12 cellular contexts compared by ENCODE assay signal in genomic region chr21:33203371-33203724, GRCh38. TPM values are rescaled to one million over a fixed set of nuclear protein-coding genes. Genes with fewer than 3 reads are reported as not detected.
DNase-seq lines count a peak whose midpoint lies in the region; ATAC-seq, FAIRE-seq and TF ChIP-seq lines count a peak whose summit lies in the region.
"Had no signal": no experiment of that assay in that cellular context is flagged by ENCODE, and none has a peak within 500 bp of the region (broad histone marks: within the 10 kb centered on the region; RNA-seq: fewer than 3 reads in every experiment).

No MANE protein-coding gene starts in this region.

- POLR2A ChIA-PET in GM12878 (lab: Charles Lee), result interaction anchor here (0.5 to 3.2 kb wide), 10 partner anchors 35 to 241 kb away, joined by 3 to 40 read pairs (median 4); partner anchors contain the start of genes IFNAR1 and IL10RB

- peaks cover 3% of the 10 kb centered on the region for H3K9me3 ChIP-seq in OCI-LY1 (ENCODE audit: low read length)
- peaks cover 12% of the 10 kb centered on the region; the same call in 2 of the 3 replicates for H3K9me3 ChIP-seq in GM12878 (replicated peaks; ENCODE audit: control insufficient read depth, insufficient read depth, low read length)
- H3K9me3 ChIP-seq in tibial artery, result no peaks in the 10 kb centered on the region

- no TSS peak for BruUV-seq in GM12878 (replicated peaks; lab: Mats Ljungman, UMichigan)

- H3K9ac ChIP-seq in OCI-LY1 (ENCODE audit: low read length) (peak overlapping the region; percentile 21; the same call in 1 of the 2 replicates), GM12878 (ENCODE audit: control insufficient read depth, insufficient read depth, low read length) (no peak overlapping the region)

- RAD21 ChIA-PET in GM12878 (lab: Charles Lee; ENCODE audit: unreplicated experiment), result interaction anchor here (0.7 to 4.2 kb wide), 23 partner anchors 9 to 404 kb away, joined by 3 to 50 read pairs (median 6); partner anchors contain the start of genes IFNAR1, IFNAR2 and IL10RB

- no peaks in the 10 kb centered on the region for H3K9me2 ChIP-seq in OCI-LY1 (ENCODE audit: low read depth, low read length)

- no peak for ATAC-seq in GM12878
- no peak for ATAC-seq in left cardiac atrium
- ATAC-seq: activated T-cell treated with anti-CD3 and anti-CD28 coated beads, Interleukin-2, amount 50 U/mL, for 4 hours had no signal

- peaks cover 11% of the 10 kb centered on the region for H3K9me3 Mint-ChIP-seq in mesothelial cell of epicardium

- 95% methylated on average over 5 of the region's 5 CpGs for WGBS in GM12878 (ENCODE audit: insufficient coverage, insufficient replicate concordance, low lambda C conversion rate, missing lambda C conversion rate)

- H2AFZ ChIP-seq in OCI-LY1 (ENCODE audit: low read length) (no peak overlapping the region), GM12878 (ENCODE audit: control insufficient read depth, low read depth, low read length) (no peak overlapping the region)

- peaks cover under 1% of the 10 kb centered on the region for H3K27me3 Mint-ChIP-seq in mesothelial cell of epicardium (ENCODE audit: low read depth)
- H3K27me3 Mint-ChIP-seq: memory B cell had no signal

- TF ChIP-seq CTCF in OCI-LY1 (IDR thresholded peaks at IDR 0.05; ENCODE audit: low read length) (no peak), GM12878 (IDR thresholded peaks at IDR 0.05 in 2 of 3, conservative IDR thresholded peaks at IDR 0.05 in 1 of 3; ENCODE audit: control insufficient read depth in 2 of 3, extremely low read depth in 1 of 3, insufficient read depth in 1 of 3, low read depth in 3 of 3, low read length in 3 of 3) (no peak), mesothelial cell of epicardium (IDR thresholded peaks at IDR 0.05; ENCODE audit: unreplicated experiment) (no peak), tibial artery (IDR thresholded peaks at IDR 0.05) (no peak)

- H3K27me3 ChIP-seq in OCI-LY1 (ENCODE audit: insufficient read depth, low read length) (no peaks in the 10 kb centered on the region), GM12878 (replicated peaks in 1 of 2; ENCODE audit: control insufficient read depth in 2 of 2, insufficient read depth in 2 of 2, low read length in 1 of 2) (no peaks in the 10 kb centered on the region), tibial artery (no peaks in the 10 kb centered on the region)
- H3K27me3 ChIP-seq: heart right ventricle had no signal

- no peak for TF ChIP-seq EP300 in GM12878 (IDR thresholded peaks at IDR 0.05; ENCODE audit: borderline replicate concordance in 1 of 2, control insufficient read depth in 1 of 2, low read depth in 2 of 2, low read length in 2 of 2)

- H3K4me3 ChIP-seq in OCI-LY1 (ENCODE audit: low read depth, low read length, poor library complexity, severe bottlenecking) (no peak overlapping the region), GM12878 (no peak overlapping the region), tibial artery (no peak overlapping the region)
- H3K4me3 ChIP-seq: heart right ventricle had no signal

- peak overlapping the region; percentile 93 for H3K27ac ChIP-seq in OCI-LY1 (ENCODE audit: low read depth, low read length, poor library complexity, severe bottlenecking)
- H3K27ac ChIP-seq in GM12878 (ENCODE audit: control insufficient read depth, insufficient read depth), result no peak overlapping the region
- peak overlapping the region; percentile 8 to 13 for H3K27ac ChIP-seq in tibial artery

- no peaks in the 10 kb centered on the region for H3K79me2 ChIP-seq in OCI-LY1 (ENCODE audit: insufficient read depth, low read length)
- no peaks in the 10 kb centered on the region for H3K79me2 ChIP-seq in GM12878 (ENCODE audit: control insufficient read depth, insufficient read depth, low read length)

- TF ChIP-seq RAD21 in GM12878 (IDR thresholded peaks at IDR 0.05; ENCODE audit: insufficient read depth, low read depth, low read length), result no peak

- in situ Hi-C loops in GM12878 (cut with MboI), result loop anchor here (5.0 kb wide), 2 partner anchors 179 to 239 kb away; no protein-coding TSS in a partner anchor

- no peaks in the 10 kb centered on the region for H3F3A ChIP-seq in OCI-LY1 (ENCODE audit: insufficient read depth, low read length)

- DNase-seq in GM12878 (ENCODE audit: low read depth, low spot score) (no peak), mesothelial cell of epicardium (ENCODE audit: low spot score in 2 of 2, unreplicated experiment in 2 of 2) (no peak), tibial artery (no peak), RCC 7860 (ENCODE audit: low spot score) (no peak), left cardiac atrium (no peak), mucosa of gallbladder (ENCODE audit: low spot score) (no peak)
- DNase-seq: activated CD4-positive, CD25-positive, alpha-beta regulatory T cell treated with anti-CD3 and anti-CD28 coated beads, Interleukin-2, amount 50 U/mL, for 72 hours; activated T-cell treated with anti-CD3 and anti-CD28 coated beads, Interleukin-2, amount 50 U/mL, for 4 hours; COR-L47; heart right ventricle had no signal

- H3K36me3 Mint-ChIP-seq in mesothelial cell of epicardium, result peaks cover 6% of the 10 kb centered on the region
- H3K36me3 Mint-ChIP-seq: memory B cell had no signal

- H3K4me1 ChIP-seq in OCI-LY1 (ENCODE audit: insufficient read depth, low read length, severe bottlenecking), result peaks cover 58% of the 10 kb centered on the region
- peaks cover 27% of the 10 kb centered on the region for H3K4me1 ChIP-seq in GM12878 (ENCODE audit: control insufficient read depth, insufficient read depth, low read length)
- peaks cover 0 to 9% (median 2%) of the 10 kb centered on the region in 4 donors for H3K4me1 ChIP-seq in tibial artery

- peaks cover 12% of the 10 kb centered on the region for H3K4me1 Mint-ChIP-seq in mesothelial cell of epicardium

- CTCF ChIA-PET in GM12878 (lab: Yijun Ruan, JAX), result interaction anchor here (0.6 to 10.7 kb wide), 13 partner anchors 11 to 402 kb away, joined by 3 to 319 read pairs (median 5); partner anchors contain the start of gene IL10RB

- SMC1A ChIA-PET in GM12878 (lab: Charles Lee; ENCODE audit: uncharacterized antibody, unreplicated experiment), result interaction anchor here (0.8 to 3.8 kb wide), 20 partner anchors 24 to 402 kb away, joined by 3 to 43 read pairs (median 7); partner anchors contain the start of genes IFNAR1, IFNAR2 and IL10RB

- no peak for FAIRE-seq in GM12878 (lab: Jason Lieb, UNC)
- FAIRE-seq in RCC 7860 (lab: Jason Lieb, UNC), result no peak

- no peaks in the 10 kb centered on the region for H4K20me1 ChIP-seq in OCI-LY1 (ENCODE audit: insufficient read depth, low read length)
- no peaks in the 10 kb centered on the region for H4K20me1 ChIP-seq in GM12878 (ENCODE audit: control insufficient read depth, insufficient read depth)

- intact Hi-C loops in GM12878 (cut with micrococcal nuclease; ENCODE audit: unreplicated experiment) (no loop called here), tibial artery (cut with DNase I; ENCODE audit: low total_unique reads) (loop anchor here (5.0 kb wide), 1 partner anchor 244 kb away; no protein-coding TSS in a partner anchor), left cardiac atrium (cut with DNase I) (loop anchor here in 1 of 2 donors (5.0 to 10.0 kb wide), 2 partner anchors 169 to 241 kb away; no protein-coding TSS in a partner anchor)

- H3K4me3 Mint-ChIP-seq in mesothelial cell of epicardium, result no peak overlapping the region
- H3K4me3 Mint-ChIP-seq: activated T-cell treated with anti-CD3 and anti-CD28 coated beads, Interleukin-2, amount 50 U/mL, for 4 hours; memory B cell had no signal

- no peaks in the 10 kb centered on the region for H3K36me3 ChIP-seq in OCI-LY1 (ENCODE audit: insufficient read depth, low read length)
- no peaks in the 10 kb centered on the region for H3K36me3 ChIP-seq in GM12878 (ENCODE audit: control insufficient read depth in 2 of 2, insufficient read depth in 2 of 2, low read length in 1 of 2)
- no peaks in the 10 kb centered on the region for H3K36me3 ChIP-seq in tibial artery
- H3K36me3 ChIP-seq: heart right ventricle had no signal

- H3K27ac Mint-ChIP-seq in mesothelial cell of epicardium, result peak overlapping the region; percentile 85
- H3K27ac Mint-ChIP-seq: memory B cell had no signal

- peak overlapping the region; percentile 4; the same call in 1 of the 2 replicates for H3K4me2 ChIP-seq in OCI-LY1 (ENCODE audit: low read length)
- H3K4me2 ChIP-seq in GM12878 (ENCODE audit: control insufficient read depth, insufficient read depth), result no peak overlapping the region

- TF ChIP-seq POLR2A in GM12878 (IDR thresholded peaks at IDR 0.05; ENCODE audit: low read depth, low read length), result no peak

TF ChIP-seq in GM12878, 131 proteins besides CTCF, POLR2A, EP300 and RAD21:
- peak; percentile 64; the same call in 1 of the 2 replicates for TF ChIP-seq NR2F1 (conservative IDR thresholded peaks at IDR 0.05)
- TF ChIP-seq STAT3 (IDR thresholded peaks at IDR 0.05; ENCODE audit: low read depth, low read length), result no peak

RNA-seq across cellular contexts. Expression of gene IFNAR2, which starts 26.4 kb away (rescaled TPM):
- total RNA-seq in GM12878 (2013; cell fraction: nucleolus; rRNA removed), result 126 and 141 TPM in 2 replicates
- total RNA-seq in GM12878 (2014; rRNA removed), result 13.6 and 15.9 TPM in 2 replicates
- 17.8 and 20.4 TPM in 2 replicates for total RNA-seq in GM12878 (2014; rRNA removed; fragmentation: Illumina TruSeq; extraction: Trizol)
- 57.7 and 64.7 TPM in 2 replicates for total RNA-seq in GM12878 (2021)
- polyA plus RNA-seq in GM12878 (2011; ENCODE audit: low read depth), result 70.8 TPM
- 99.7 and 143 TPM in 2 replicates for polyA plus RNA-seq in GM12878 (2011; rRNA removed)
- 30.3 and 40.8 TPM in 2 replicates for polyA plus RNA-seq in GM12878 (2011; cell fraction: cytosol; rRNA removed)
- 41.7 and 46.0 TPM in 2 replicates for polyA plus RNA-seq in GM12878 (2011; cell fraction: nucleus; rRNA removed)
- 47.7 and 70.7 TPM in 2 replicates for polyA plus RNA-seq in GM12878 (2012)
- 76.6 and 99.0 TPM in 2 replicates for polyA plus RNA-seq in GM12878 (2014; fragmentation: Illumina TruSeq; extraction: Trizol)
- polyA plus RNA-seq in GM12878 (2014; fragmentation: Nextera tagmentation; extraction: Ambion mirVana), result 10 to 100 TPM in 1 of 2 experiments, 1 to 10 TPM in 1; 8.5 to 23.3 TPM
- polyA plus RNA-seq in GM12878 (2014; rRNA removed), result 29.1 and 51.4 TPM in 2 replicates
- 10 to 100 TPM; 66.1 to 67.4 TPM for polyA plus RNA-seq in GM12878 (2016; fragmentation: Nextera tagmentation; extraction: Ambion mirVana)
- polyA minus RNA-seq in GM12878 (2011; rRNA and poly(A)+ RNA removed), result 41.2 and 93.3 TPM in 2 replicates
- 18.4 and 19.6 TPM in 2 replicates for polyA minus RNA-seq in GM12878 (2011; cell fraction: cytosol; rRNA and poly(A)+ RNA removed)
- polyA minus RNA-seq in GM12878 (2011; cell fraction: nucleus; rRNA and poly(A)+ RNA removed), result 16.2 and 23.5 TPM in 2 replicates
- 19.4 to 20.7 TPM (median 20.3 TPM) in 3 replicates for total RNA-seq in mesothelial cell of epicardium
- total RNA-seq in left cardiac atrium, result 10 to 100 TPM; 14.6 to 26.8 TPM
- 31.5 TPM for total RNA-seq in mucosa of gallbladder
